ENCODE assay signal across 10 cellular contexts in genomic region chr10:19638873-19639233, GRCh38.
A peak's percentile ranks its signal among the peaks of the same experiment; 100 is the strongest.
DNase-seq lines count a peak whose midpoint lies in the region; ATAC-seq and TF ChIP-seq lines count a peak whose summit lies in the region.
"Had no signal": no experiment of that assay in that cellular context is flagged by ENCODE, and none has a peak within 500 bp of the region (broad histone marks: within the 10 kb centered on the region; RNA-seq: fewer than 3 reads in every experiment).

No MANE protein-coding gene starts in this region.

- ATAC-seq in lower lobe of right lung: peak; percentile 34 to 51
- no peak for ATAC-seq in GM18870 (IDR thresholded peaks at IDR 0.05; ENCODE audit: unreplicated experiment)
- ATAC-seq in GM21423 (IDR thresholded peaks at IDR 0.05; ENCODE audit: unreplicated experiment): no peak

- no peak for TF ChIP-seq CTCF in NB4 (IDR thresholded peaks at IDR 0.05; ENCODE audit: low read depth, low read length)
- TF ChIP-seq CTCF in breast epithelium (IDR thresholded peaks at IDR 0.05): no peak
- TF ChIP-seq CTCF in lower lobe of right lung (IDR thresholded peaks at IDR 0.05): no peak

- peak overlapping the region; percentile 28 for H3K4me3 ChIP-seq in NB4 (ENCODE audit: low read depth, low read length)
- peak overlapping the region; percentile 24 to 52 (median 27) for H3K4me3 ChIP-seq in breast epithelium
- H3K4me3 ChIP-seq in lower lobe of right lung: peak overlapping the region; percentile 35
- peak overlapping the region; percentile 38 to 70 (median 57) for H3K4me3 ChIP-seq in subcutaneous abdominal adipose tissue (ENCODE audit: low read depth in 1 of 5, low read length in 5 of 5)

- H3K27me3 ChIP-seq in breast epithelium (no peaks in the 10 kb centered on the region), lower lobe of right lung (ENCODE audit: low read depth) (no peaks in the 10 kb centered on the region), subcutaneous abdominal adipose tissue (ENCODE audit: control insufficient read depth in 5 of 5, insufficient read depth in 4 of 5, low read length in 5 of 5) (no peaks in the 10 kb centered on the region)
- H3K27me3 ChIP-seq: foreskin keratinocyte had no signal

- H3K27ac ChIP-seq in breast epithelium (peak overlapping the region; percentile 19 to 30), lower lobe of right lung (peak overlapping the region; percentile 69), subcutaneous abdominal adipose tissue (ENCODE audit: low read depth, low read length) (peak overlapping the region; percentile 78)
- H3K27ac ChIP-seq: foreskin keratinocyte had no signal

- H3K9ac ChIP-seq in subcutaneous abdominal adipose tissue (ENCODE audit: low read length in 5 of 5): peak overlapping the region in 2 of 5 donors; percentile 65 to 70

- H3K9me3 ChIP-seq in breast epithelium (no peaks in the 10 kb centered on the region), lower lobe of right lung (no peaks in the 10 kb centered on the region), subcutaneous abdominal adipose tissue (ENCODE audit: control insufficient read depth in 5 of 5, low read length in 5 of 5) (no peaks in the 10 kb centered on the region)

- H3K4me1 ChIP-seq in breast epithelium: no peaks in the 10 kb centered on the region
- H3K4me1 ChIP-seq in lower lobe of right lung: peaks cover 6% of the 10 kb centered on the region
- peaks cover 0 to 16% (median 15%) of the 10 kb centered on the region in 5 donors for H3K4me1 ChIP-seq in subcutaneous abdominal adipose tissue (ENCODE audit: control insufficient read depth in 5 of 5, insufficient read depth in 5 of 5, low read length in 5 of 5)
- H3K4me1 ChIP-seq: foreskin keratinocyte had no signal

- intact Hi-C loops in breast epithelium (cut with DNase I; ENCODE audit: low total_unique reads) (no loop called here), lower lobe of right lung (cut with DNase I) (no loop called here)

- no peak for DNase-seq in NB4 (ENCODE audit: low read depth)
- DNase-seq in breast epithelium (ENCODE audit: low spot score in 2 of 2): no peak
- no peak for DNase-seq in lower lobe of right lung
- DNase-seq in activated T-cell treated with anti-CD3 and anti-CD28 coated beads, Interleukin-2, amount 50 U/mL, for 48 hours: no peak
- DNase-seq in activated CD4-positive, alpha-beta T cell treated with anti-CD3 and anti-CD28 coated beads for 48 hours: no peak
- DNase-seq: NCI-H774 had no signal

- H3K36me3 ChIP-seq in breast epithelium (no peaks in the 10 kb centered on the region), lower lobe of right lung (no peaks in the 10 kb centered on the region), subcutaneous abdominal adipose tissue (ENCODE audit: control insufficient read depth in 5 of 5, insufficient read depth in 5 of 5, low read length in 5 of 5) (no peaks in the 10 kb centered on the region)

- no peak for TF ChIP-seq POLR2A in NB4 (IDR thresholded peaks at IDR 0.05; ENCODE audit: extremely low read depth, insufficient read length)
- no peak for TF ChIP-seq POLR2A in breast epithelium (IDR thresholded peaks at IDR 0.05)

Comparison
In these comparisons a context has a peak if more than half of its experiments do, and no peak if none do; other contexts are left out.
1. H3K27ac ChIP-seq: peak in every context shown above with its lines; median percentile 78 in subcutaneous abdominal adipose tissue; 69 in lower lobe of right lung; 24 in breast epithelium.
2. ATAC-seq: peak in lower lobe of right lung (2 of 2); none in GM18870 (single experiment) and GM21423 (single experiment).
3. Peak in every context shown above with its lines, with median percentiles within 50 percentile points of each other: H3K4me3 ChIP-seq.